ENCODE assay signal across 8 cellular contexts in genomic region chr10:132536241-132536963, GRCh38. TPM values are rescaled to one million over a fixed set of nuclear protein-coding genes. Genes with fewer than 3 reads are reported as not detected.
DNase-seq lines count a peak whose midpoint lies in the region; ATAC-seq and TF ChIP-seq lines count a peak whose summit lies in the region.

No MANE protein-coding gene starts in this region.

- peaks cover 54% of the 10 kb centered on the region for H3K4me1 Mint-ChIP-seq in stimulated activated naive CD8-positive, alpha-beta T cell treated with anti-CD3 and anti-CD28 coated beads, Interleukin-15, amount 100 ng/mL, for 72 hours

- peak overlapping the region; percentile 24; the same call in 1 of the 2 replicates for H2AK5ac ChIP-seq in IMR-90 (ENCODE audit: low read depth, low read length)

- H3K56ac ChIP-seq in IMR-90 (ENCODE audit: extremely low read depth, insufficient read depth, low read length): no peak overlapping the region

- WGBS in IMR-90 (ENCODE audit: extremely low coverage in 2 of 2, insufficient read length in 1 of 2), 2 experiments: 41% methylated on average over 18 of the region's 30 CpGs; no CpG with 5 or more reads in 1 of the 2 experiments

- H3K18ac ChIP-seq in IMR-90 (ENCODE audit: low read depth, low read length): no peak overlapping the region

- no peak overlapping the region for H3K27ac Mint-ChIP-seq in stimulated activated naive CD8-positive, alpha-beta T cell treated with anti-CD3 and anti-CD28 coated beads, Interleukin-15, amount 100 ng/mL, for 72 hours

- peak overlapping the region; percentile 96 for H2AFZ ChIP-seq in IMR-90 (replicated peaks; ENCODE audit: low read length, poor library complexity)

- CTCF ChIA-PET in IMR-90 (lab: Yijun Ruan, JAX): interaction anchor here (1.6 kb wide), 1 partner anchor 76 kb away, joined by 4 read pairs; no protein-coding TSS in a partner anchor

- H3K4me3 ChIP-seq in IMR-90 (ENCODE audit: insufficient read depth, low read depth, low read length) (peak overlapping the region; percentile 74), astrocyte of the spinal cord (ENCODE audit: low read depth, low read length) (peak overlapping the region; percentile 46), kidney epithelial cell (ENCODE audit: low read depth, low read length) (peak overlapping the region; percentile 79)

- no peaks in the 10 kb centered on the region for H3K27me3 ChIP-seq in IMR-90 (ENCODE audit: control insufficient read depth, insufficient read depth, low read length)
- H3K27me3 ChIP-seq in kidney epithelial cell (ENCODE audit: control insufficient read depth, insufficient read depth, low read length): no peaks in the 10 kb centered on the region

- H3K9me3 ChIP-seq in IMR-90 (ENCODE audit: control insufficient read depth, insufficient read depth, low read length): 0 out of 2 replicates have a peak, but pooled peaks cover 2% of the 10 kb centered on the region

- peak overlapping the region; percentile 26 for H2BK120ac ChIP-seq in IMR-90 (ENCODE audit: low read depth, low read length)

- H3K4ac ChIP-seq in IMR-90 (ENCODE audit: low read depth, low read length): peak overlapping the region; percentile 76

- H4K8ac ChIP-seq in IMR-90 (ENCODE audit: low read depth in 2 of 2, low read length in 2 of 2): peak overlapping the region in 1 of 2 experiments; percentile 62; a peak in 1 of 4 replicates

- H3K79me1 ChIP-seq in IMR-90 (ENCODE audit: low read depth in 1 of 2, low read length in 2 of 2): peaks cover 23 to 74% of the 10 kb centered on the region in 2 experiments

- H3K36me3 ChIP-seq in IMR-90 (ENCODE audit: control insufficient read depth, insufficient read depth, low read length) (no peaks in the 10 kb centered on the region), kidney epithelial cell (ENCODE audit: control insufficient read depth, insufficient read depth, low read length) (no peaks in the 10 kb centered on the region)

- H3K4me2 ChIP-seq in IMR-90 (ENCODE audit: low read depth, low read length): peak overlapping the region; percentile 66

- 0 out of 2 replicates have a peak, but pooled peaks have one; percentile 2 for TF ChIP-seq RAD21 in IMR-90 (IDR thresholded peaks at IDR 0.05; ENCODE audit: low read length)

- peak overlapping the region; percentile 89 for H2AK9ac ChIP-seq in IMR-90 (replicated peaks; ENCODE audit: low read depth, low read length, poor library complexity)

- no peak overlapping the region for H4K5ac ChIP-seq in IMR-90 (ENCODE audit: low read depth, low read length)

- H3K4me1 ChIP-seq in IMR-90 (ENCODE audit: control insufficient read depth, insufficient read depth, low read length): peaks cover 28% of the 10 kb centered on the region

- peak overlapping the region; percentile 65; the same call in 1 of the 2 replicates for H3K14ac ChIP-seq in IMR-90 (replicated peaks; ENCODE audit: low read depth, low read length)

- peaks cover 5 to 6% of the 10 kb centered on the region in 2 donors for H3K9me3 Mint-ChIP-seq in stimulated activated naive CD8-positive, alpha-beta T cell treated with anti-CD3 and anti-CD28 coated beads, Interleukin-15, amount 100 ng/mL, for 72 hours

- no peak for TF ChIP-seq POLR2A in IMR-90 (IDR thresholded peaks at IDR 0.05; ENCODE audit: low read depth, low read length)

- BruUV-seq in IMR-90 (replicated peaks; lab: Mats Ljungman, UMichigan): no TSS peak

- peak overlapping the region; percentile 87 for H3K27ac ChIP-seq in IMR-90 (ENCODE audit: insufficient read depth, low read length)

- POLR2A ChIA-PET in IMR-90 (lab: Charles Lee; ENCODE audit: unreplicated experiment): interaction anchor here (0.6 kb wide), 1 partner anchor 10 kb away, joined by 3 read pairs; no protein-coding TSS in a partner anchor

- peak overlapping the region; percentile 71; the same call in 1 of the 2 replicates for H3K23ac ChIP-seq in IMR-90 (ENCODE audit: low read depth, low read length)

- H3K9ac ChIP-seq in IMR-90 (ENCODE audit: low read depth, low read length): peak overlapping the region; percentile 72

- intact Hi-C loops in IMR-90 (cut with micrococcal nuclease): loop anchor here (2.0 to 5.0 kb wide), 2 partner anchors 41 to 78 kb away; no protein-coding TSS in a partner anchor

- H2BK20ac ChIP-seq in IMR-90 (ENCODE audit: low read depth, low read length): no peak overlapping the region

- peak; percentile 27 for DNase-seq in NCI-H748 (lab: John Stamatoyannopoulos, UW; ENCODE audit: unreplicated experiment)
- no peak for DNase-seq in NCI-H748 treated with DMSO at 0.1 percent for 48 hours (lab: John Stamatoyannopoulos, UW)
- DNase-seq in IMR-90: no peak
- DNase-seq in astrocyte of the spinal cord (ENCODE audit: low read depth, low spot score): no peak
- no peak for DNase-seq in kidney epithelial cell (ENCODE audit: low read depth)
- no peak for DNase-seq in stimulated activated naive CD8-positive, alpha-beta T cell treated with anti-CD3 and anti-CD28 coated beads, Interleukin-15, amount 100 ng/mL, for 72 hours
- no peak for DNase-seq in NCI-H2171 treated with DMSO at 0.1 percent for 48 hours (lab: John Stamatoyannopoulos, UW)
- no peak for DNase-seq in stimulated activated CD4-positive, alpha-beta T cell treated with anti-CD3 and anti-CD28 coated beads, Interleukin-4, amount 100 ng/mL, for 24 hours

- H4K91ac ChIP-seq in IMR-90 (ENCODE audit: insufficient read depth, low read depth, low read length): peak overlapping the region; percentile 67

- peak overlapping the region; percentile 63 to 70 for H3K4me3 Mint-ChIP-seq in stimulated activated naive CD8-positive, alpha-beta T cell treated with anti-CD3 and anti-CD28 coated beads, Interleukin-15, amount 100 ng/mL, for 72 hours

- peak; percentile 2 for ATAC-seq in IMR-90 (ENCODE audit: low read depth)
- no peak for ATAC-seq in stimulated activated naive CD8-positive, alpha-beta T cell treated with anti-CD3 and anti-CD28 coated beads, Interleukin-15, amount 100 ng/mL, for 72 hours

- peaks cover 25% of the 10 kb centered on the region for H3K9me1 ChIP-seq in IMR-90 (ENCODE audit: insufficient read depth, low read length)

- H2BK5ac ChIP-seq in IMR-90 (ENCODE audit: low read depth, low read length, poor library complexity, severe bottlenecking): peak overlapping the region; percentile 80

- TF ChIP-seq CTCF in IMR-90 (conservative IDR thresholded peaks at IDR 0.05; ENCODE audit: low read depth, low read length) (no peak), astrocyte of the spinal cord (IDR thresholded peaks at IDR 0.05; ENCODE audit: low read depth, low read length) (no peak), kidney epithelial cell (IDR thresholded peaks at IDR 0.05; ENCODE audit: insufficient read depth, low read length, poor library complexity, severe bottlenecking) (no peak)

- in situ Hi-C loops in IMR-90 (cut with MboI; ENCODE audit: low sequenced_read_pairs) (no loop called here), astrocyte of the spinal cord (cut with HindIII; ENCODE audit: low sequenced_read_pairs) (no loop called here)

- dilution Hi-C loops in IMR-90 (cut with HindIII; ENCODE audit: low sequenced_read_pairs, unreplicated experiment): no loop called here

- H4K20me1 ChIP-seq in IMR-90 (ENCODE audit: insufficient read depth, low read length): peaks cover 30% of the 10 kb centered on the region

- H3K27me3 Mint-ChIP-seq in stimulated activated naive CD8-positive, alpha-beta T cell treated with anti-CD3 and anti-CD28 coated beads, Interleukin-15, amount 100 ng/mL, for 72 hours: no peaks in the 10 kb centered on the region

- H2BK15ac ChIP-seq in IMR-90 (ENCODE audit: low read depth, low read length): no peak overlapping the region

TF ChIP-seq in IMR-90, 13 proteins besides CTCF, POLR2A, EP300 and RAD21:
- TF ChIP-seq MAZ (IDR thresholded peaks at IDR 0.05; ENCODE audit: borderline replicate concordance, low read depth, low read length) (no peak), BHLHE40 (IDR thresholded peaks at IDR 0.05; ENCODE audit: low read depth, low read length) (no peak), FOS (IDR thresholded peaks at IDR 0.05; ENCODE audit: low read depth, low read length) (no peak), NFE2L2 (IDR thresholded peaks at IDR 0.05; ENCODE audit: low read depth, low read length) (no peak), CEBPB (IDR thresholded peaks at IDR 0.05; ENCODE audit: low read depth, low read length) (no peak), SMC3 (IDR thresholded peaks at IDR 0.05; ENCODE audit: low read depth, low read length) (no peak)
- TF ChIP-seq, protein P1, sequence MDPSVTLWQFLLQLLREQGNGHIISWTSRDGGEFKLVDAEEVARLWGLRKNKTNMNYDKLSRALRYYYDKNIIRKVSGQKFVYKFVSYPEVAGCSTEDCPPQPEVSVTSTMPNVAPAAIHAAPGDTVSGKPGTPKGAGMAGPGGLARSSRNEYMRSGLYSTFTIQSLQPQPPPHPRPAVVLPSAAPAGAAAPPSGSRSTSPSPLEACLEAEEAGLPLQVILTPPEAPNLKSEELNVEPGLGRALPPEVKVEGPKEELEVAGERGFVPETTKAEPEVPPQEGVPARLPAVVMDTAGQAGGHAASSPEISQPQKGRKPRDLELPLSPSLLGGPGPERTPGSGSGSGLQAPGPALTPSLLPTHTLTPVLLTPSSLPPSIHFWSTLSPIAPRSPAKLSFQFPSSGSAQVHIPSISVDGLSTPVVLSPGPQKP (IDR thresholded peaks at IDR 0.05; ENCODE audit: borderline replicate concordance, low read depth, low read length): no peak

RNA-seq across cellular contexts. Expression of gene INPP5A, which starts 1.2 kb away (rescaled TPM):
- total RNA-seq in IMR-90 (2012; rRNA removed) (31.7 and 36.7 TPM in 2 replicates), kidney epithelial cell (45.1 and 47.7 TPM in 2 replicates)
- 20.6 and 21.4 TPM in 2 replicates for polyA plus RNA-seq in IMR-90 (2012; rRNA removed)
- 15.9 and 20.4 TPM in 2 replicates for polyA plus RNA-seq in IMR-90 (2012; cell fraction: cytosol; rRNA removed)
- polyA plus RNA-seq in IMR-90 (2012; cell fraction: nucleus; rRNA removed; ENCODE audit: low replicate concordance): 12.2 and 16.8 TPM in 2 replicates
